ENCODE assay signal across 2 cellular contexts in the genomic region with DNA sequence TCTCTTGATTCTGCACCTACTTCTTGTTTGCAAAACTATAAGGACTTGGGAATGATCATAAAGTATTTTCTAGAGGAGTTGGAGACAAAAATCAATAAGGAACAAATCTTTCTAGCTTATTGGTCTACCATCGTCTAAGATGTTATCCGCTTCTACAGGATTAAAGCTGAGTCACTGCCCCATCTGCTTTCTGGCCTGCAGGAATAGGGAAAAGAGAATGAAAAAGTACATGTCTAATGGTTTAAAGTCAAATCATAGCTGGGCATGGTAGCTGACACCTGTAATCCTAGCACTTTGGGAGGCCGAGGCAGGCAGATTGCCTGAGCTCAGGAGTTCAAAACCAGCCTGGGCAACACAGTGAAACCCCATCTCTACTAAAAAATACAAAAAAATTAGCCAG.
TF ChIP-seq lines count a peak whose summit lies in the region.
"Not testable (repeated sequence)": the region's sequence is repeated elsewhere in the genome, so short reads cannot be mapped to it uniquely, and the experiment has no call there.

No MANE protein-coding gene starts in this region.

TF ChIP-seq in K562, 482 proteins besides CTCF, POLR2A, EP300 and RAD21:
- TF ChIP-seq ZNF316 (IDR thresholded peaks at IDR 0.05) (peak; percentile 55), MAFF (IDR thresholded peaks at IDR 0.05; ENCODE audit: low read length) (peak; percentile 55; the same call in 1 of the 2 replicates), JUND (IDR thresholded peaks at IDR 0.05; ENCODE audit: borderline replicate concordance, low read depth, low read length) (0 out of 2 replicates have a peak, but pooled peaks have one; percentile 26), ARID1B (IDR thresholded peaks at IDR 0.05) (0 out of 2 replicates have a peak, but pooled peaks have one; percentile 7), MAFG (tag; conservative IDR thresholded peaks at IDR 0.05) (peak; percentile 85), NFE2L1 (tag; IDR thresholded peaks at IDR 0.05; ENCODE audit: borderline replicate concordance, low read depth) (peak; percentile 75), C11orf30 (IDR thresholded peaks at IDR 0.05; ENCODE audit: low read depth) (peak; percentile 69), NFE2 (IDR thresholded peaks at IDR 0.05; ENCODE audit: low read depth) (peak; percentile 81), ZNF79 (CRISPR knock-in tag; IDR thresholded peaks at IDR 0.05; ENCODE audit: low read depth) (peak; percentile 86)
- TF ChIP-seq JUND (tag; IDR thresholded peaks at IDR 0.05; ENCODE audit: borderline replicate concordance, low read depth, low read length) = not testable (repeated sequence)
TF ChIP-seq in K562: peak in this region for 9; not testable (repeated sequence) for 473.

TF ChIP-seq in HepG2, 621 proteins besides CTCF, POLR2A, EP300 and RAD21:
- 0 out of 2 replicates have a peak, but pooled peaks have one; percentile 13 for TF ChIP-seq NFE2L2 (IDR thresholded peaks at IDR 0.05; ENCODE audit: low read length)
TF ChIP-seq in HepG2: peak in this region for 1; not testable (repeated sequence) for 620.
